ENCODE assay signal across 8 cellular contexts in genomic region chr9:127903557-127904475, GRCh38. TPM values are rescaled to one million over a fixed set of nuclear protein-coding genes. Genes with fewer than 3 reads are reported as not detected.
A peak's percentile ranks its signal among the peaks of the same experiment; 100 is the strongest.
DNase-seq lines count a peak whose midpoint lies in the region; ATAC-seq lines count a peak whose summit lies in the region.

No MANE protein-coding gene starts in this region.

- H3K36me3 ChIP-seq in skeletal muscle satellite cell (ENCODE audit: insufficient read depth, low read length): no peaks in the 10 kb centered on the region

- H3K4me1 Mint-ChIP-seq in IgD-negative memory B cell: peaks cover 28 to 46% (median 39%) of the 10 kb centered on the region in 3 donors
- H3K4me1 Mint-ChIP-seq in activated CD8-positive, alpha-beta memory T cell treated with anti-CD3 and anti-CD28 coated beads, Interleukin-2, amount 10 ng/mL, durations not matched to agents 7 days and 5 days: peaks cover 54% of the 10 kb centered on the region

- peak overlapping the region; percentile 9 for H3K4me2 ChIP-seq in skeletal muscle satellite cell (ENCODE audit: low read length)

- intact Hi-C loops in Right ventricle myocardium inferior (cut with DNase I): no loop called here

- H3K4me1 ChIP-seq in skeletal muscle satellite cell (ENCODE audit: control insufficient read depth, insufficient read depth, low read length): peaks cover 39% of the 10 kb centered on the region

- H3K9me3 Mint-ChIP-seq in IgD-negative memory B cell: no peaks in the 10 kb centered on the region
- no peaks in the 10 kb centered on the region for H3K9me3 Mint-ChIP-seq in activated CD8-positive, alpha-beta memory T cell treated with anti-CD3 and anti-CD28 coated beads, Interleukin-2, amount 10 ng/mL, durations not matched to agents 7 days and 5 days (ENCODE audit: low read depth)

- peak overlapping the region; percentile 17 for H3K4me3 ChIP-seq in skeletal muscle satellite cell (ENCODE audit: low read length)

- CTCF ChIA-PET in activated CD8-positive, alpha-beta memory T cell treated with anti-CD3 and anti-CD28 coated beads, Interleukin-2, amount 10 ng/mL, durations not matched to agents 7 days and 5 days (lab: Charles Lee): interaction anchor here (0.9 to 6.7 kb wide), 10 partner anchors 9 to 171 kb away, joined by 4 to 34 read pairs (median 6); partner anchors contain the start of genes FPGS, ST6GALNAC4 and TOR2A

- DNase-seq in CMK (ENCODE audit: low read depth) (peak; percentile 97), Right ventricle myocardium inferior (ENCODE audit: missing footprints) (peak; percentile 86), COLO829 (ENCODE audit: low spot score) (no peak)
- DNase-seq in activated CD8-positive, alpha-beta memory T cell treated with anti-CD3 and anti-CD28 coated beads, Interleukin-2, amount 10 ng/mL, durations not matched to agents 7 days and 5 days: peak; percentile 97

- H3K9ac ChIP-seq in skeletal muscle satellite cell (ENCODE audit: low read depth, low read length): no peak overlapping the region

- no peaks in the 10 kb centered on the region for H3K36me3 Mint-ChIP-seq in IgD-negative memory B cell
- peaks cover 20% of the 10 kb centered on the region for H3K36me3 Mint-ChIP-seq in activated CD8-positive, alpha-beta memory T cell treated with anti-CD3 and anti-CD28 coated beads, Interleukin-2, amount 10 ng/mL, durations not matched to agents 7 days and 5 days

- H3K4me3 Mint-ChIP-seq in IgD-negative memory B cell: peak overlapping the region; percentile 85 to 99 (median 89)
- peak overlapping the region; percentile 83 for H3K4me3 Mint-ChIP-seq in activated CD8-positive, alpha-beta memory T cell treated with anti-CD3 and anti-CD28 coated beads, Interleukin-2, amount 10 ng/mL, durations not matched to agents 7 days and 5 days

- H3K27me3 ChIP-seq in skeletal muscle satellite cell (ENCODE audit: control insufficient read depth, insufficient read depth, low read length): no peaks in the 10 kb centered on the region

- H3K9me3 ChIP-seq in skeletal muscle satellite cell (replicated peaks; ENCODE audit: low read length): no peaks in the 10 kb centered on the region

- no peaks in the 10 kb centered on the region for H3K27me3 Mint-ChIP-seq in IgD-negative memory B cell
- no peaks in the 10 kb centered on the region for H3K27me3 Mint-ChIP-seq in activated CD8-positive, alpha-beta memory T cell treated with anti-CD3 and anti-CD28 coated beads, Interleukin-2, amount 10 ng/mL, durations not matched to agents 7 days and 5 days

- H3K27ac Mint-ChIP-seq in IgD-negative memory B cell: peak overlapping the region; percentile 98 to 100 (median 100)
- H3K27ac Mint-ChIP-seq in activated CD8-positive, alpha-beta memory T cell treated with anti-CD3 and anti-CD28 coated beads, Interleukin-2, amount 10 ng/mL, durations not matched to agents 7 days and 5 days: peak overlapping the region; percentile 100

- peak; percentile 48 for ATAC-seq in activated CD8-positive, alpha-beta memory T cell treated with anti-CD3 and anti-CD28 coated beads, Interleukin-2, amount 10 ng/mL, durations not matched to agents 7 days and 5 days
- ATAC-seq in Right ventricle myocardium inferior: peak; percentile 12
- no peak for ATAC-seq in GM21423 (IDR thresholded peaks at IDR 0.05; ENCODE audit: unreplicated experiment)
- no peak for ATAC-seq in HG02870 (IDR thresholded peaks at IDR 0.05; ENCODE audit: unreplicated experiment)

RNA-seq across cellular contexts. Expression of gene ST6GALNAC6, which starts 4.4 kb away (rescaled TPM):
- 38.9 TPM for polyA plus RNA-seq in IgD-negative memory B cell
- total RNA-seq in activated CD8-positive, alpha-beta memory T cell treated with anti-CD3 and anti-CD28 coated beads, Interleukin-2, amount 10 ng/mL, durations not matched to agents 7 days and 5 days: 10 to 100 TPM; 75.7 to 93.5 TPM
- 43.3 TPM for total RNA-seq in Right ventricle myocardium inferior
- total RNA-seq in skeletal muscle satellite cell (2012; rRNA removed): 29.7 and 42.2 TPM in 2 replicates

RNA-seq across cellular contexts. Expression of gene ST6GALNAC4, which starts 13.0 kb away (rescaled TPM):
- 32.5 TPM for polyA plus RNA-seq in IgD-negative memory B cell
- 10 to 100 TPM; 64.7 to 71.4 TPM for total RNA-seq in activated CD8-positive, alpha-beta memory T cell treated with anti-CD3 and anti-CD28 coated beads, Interleukin-2, amount 10 ng/mL, durations not matched to agents 7 days and 5 days
- total RNA-seq in Right ventricle myocardium inferior: 21.9 TPM
- 59.2 and 77.3 TPM in 2 replicates for total RNA-seq in skeletal muscle satellite cell (2012; rRNA removed)

RNA-seq across cellular contexts. Expression of gene AK1, which starts 26.3 kb away (rescaled TPM):
- 0.10 TPM for polyA plus RNA-seq in IgD-negative memory B cell
- 10 to 100 TPM; 33.6 to 34.3 TPM for total RNA-seq in activated CD8-positive, alpha-beta memory T cell treated with anti-CD3 and anti-CD28 coated beads, Interleukin-2, amount 10 ng/mL, durations not matched to agents 7 days and 5 days
- total RNA-seq in Right ventricle myocardium inferior: 880 TPM
- 28.9 and 41.9 TPM in 2 replicates for total RNA-seq in skeletal muscle satellite cell (2012; rRNA removed)

RNA-seq across cellular contexts. Expression of gene PIP5KL1, which starts 26.8 kb away (rescaled TPM):
- 1.1 TPM for polyA plus RNA-seq in IgD-negative memory B cell
- 1 to 10 TPM; 1.8 to 2.6 TPM for total RNA-seq in activated CD8-positive, alpha-beta memory T cell treated with anti-CD3 and anti-CD28 coated beads, Interleukin-2, amount 10 ng/mL, durations not matched to agents 7 days and 5 days
- not detected for total RNA-seq in Right ventricle myocardium inferior
- total RNA-seq in skeletal muscle satellite cell (2012; rRNA removed): 7.2 and 9.6 TPM in 2 replicates

RNA-seq across cellular contexts. Expression of gene DPM2, which starts 33.8 kb away (rescaled TPM):
- 44.9 TPM for polyA plus RNA-seq in IgD-negative memory B cell
- 10 to 100 TPM; 51.4 to 53.5 TPM for total RNA-seq in activated CD8-positive, alpha-beta memory T cell treated with anti-CD3 and anti-CD28 coated beads, Interleukin-2, amount 10 ng/mL, durations not matched to agents 7 days and 5 days
- total RNA-seq in Right ventricle myocardium inferior: 11.9 TPM
- total RNA-seq in skeletal muscle satellite cell (2012; rRNA removed): 13.7 and 16.6 TPM in 2 replicates

Comparison
In these comparisons a context has a peak if more than half of its experiments do, and no peak if none do; other contexts are left out.
1. ATAC-seq: peak in activated CD8-positive, alpha-beta memory T cell treated with anti-CD3 and anti-CD28 coated beads, Interleukin-2, amount 10 ng/mL, durations not matched to agents 7 days and 5 days (single experiment) and Right ventricle myocardium inferior (single experiment); none in GM21423 (single experiment) and HG02870 (single experiment).
2. RNA of gene AK1, which starts 26.3 kb away (total RNA-seq): 880 TPM in Right ventricle myocardium inferior (single experiment); 33.6 to 34.3 TPM in activated CD8-positive, alpha-beta memory T cell treated with anti-CD3 and anti-CD28 coated beads, Interleukin-2, amount 10 ng/mL, durations not matched to agents 7 days and 5 days; every median in the first group is over 10 times any median in the second.